Comparison of ENCODE assay signal across 8 cellular contexts in genomic region chr17:14069251-14069981, GRCh38. TPM values are rescaled to one million over a fixed set of nuclear protein-coding genes. Genes with fewer than 3 reads are reported as not detected.
A peak's percentile ranks its signal among the peaks of the same experiment; 100 is the strongest.
DNase-seq lines count a peak whose midpoint lies in the region; ATAC-seq and TF ChIP-seq lines count a peak whose summit lies in the region.

Gene COX10, plus strand, starts transcription at chr17:14069504. Its CDS starts 102 bp downstream, at chr17:14069606.

- peaks cover 5% of the 10 kb centered on the region for H3K36me3 Mint-ChIP-seq in chondrocyte (ENCODE audit: low read depth)

- ATAC-seq in GM19025 (IDR thresholded peaks at IDR 0.05; ENCODE audit: low read depth, unreplicated experiment) (peak; percentile 100), HG03280 (IDR thresholded peaks at IDR 0.05; ENCODE audit: unreplicated experiment) (peak; percentile 99)

- peaks cover 35% of the 10 kb centered on the region for H3K4me1 Mint-ChIP-seq in chondrocyte (ENCODE audit: low read depth)

- H3K9me3 Mint-ChIP-seq in chondrocyte (ENCODE audit: low read depth): peaks cover 3% of the 10 kb centered on the region

- peak within 1 kb of the TSS; percentile 93 for H3K27ac Mint-ChIP-seq in chondrocyte (ENCODE audit: unreplicated experiment)

- H3K4me3 ChIP-seq in AG10803 (ENCODE audit: low read length) (peak within 1 kb of the TSS; percentile 96), kidney epithelial cell (ENCODE audit: low read depth, low read length) (peak within 1 kb of the TSS; percentile 97)

- peak within 1 kb of the TSS; percentile 96 for H3K4me3 Mint-ChIP-seq in chondrocyte (ENCODE audit: unreplicated experiment)

- TF ChIP-seq CTCF in AG10803 (conservative IDR thresholded peaks at IDR 0.05; ENCODE audit: low read length) (no peak), chondrocyte (IDR thresholded peaks at IDR 0.05) (no peak), kidney epithelial cell (IDR thresholded peaks at IDR 0.05; ENCODE audit: insufficient read depth, low read length, poor library complexity, severe bottlenecking) (no peak)

- no peaks in the 10 kb centered on the region for H3K27me3 Mint-ChIP-seq in chondrocyte (ENCODE audit: low read depth)

- peak; percentile 75 for DNase-seq in AG10803 (ENCODE audit: low read depth)
- peak; percentile 42 to 74 for DNase-seq in NCI-H446 (lab: John Stamatoyannopoulos, UW)
- peak; percentile 75 for DNase-seq in activated CD4-positive, alpha-beta T cell treated with anti-CD3 and anti-CD28 coated beads for 1 hour
- DNase-seq in chondrocyte (ENCODE audit: low spot score): peak; percentile 95
- peak; percentile 45 for DNase-seq in kidney epithelial cell (ENCODE audit: low read depth)
- peak; percentile 73 to 80 for DNase-seq in stimulated activated CD4-positive, alpha-beta T cell treated with anti-CD3 and anti-CD28 coated beads, Interleukin-15, amount 100 ng/mL, for 48 hours (ENCODE audit: low read depth in 2 of 2)

- H3K36me3 ChIP-seq in kidney epithelial cell (ENCODE audit: control insufficient read depth, insufficient read depth, low read length): no peaks in the 10 kb centered on the region

- no peaks in the 10 kb centered on the region for H3K27me3 ChIP-seq in kidney epithelial cell (ENCODE audit: control insufficient read depth, insufficient read depth, low read length)

RNA-seq across cellular contexts. Expression of gene COX10, which starts in this region (rescaled TPM):
- total RNA-seq in chondrocyte (12.6 to 14.6 TPM (median 13.3 TPM) in 3 replicates), kidney epithelial cell (22.6 and 31.1 TPM in 2 replicates)

Comparison
In these comparisons a context has a peak if more than half of its experiments do, and no peak if none do; other contexts are left out.
1. Peak in every context shown above with its lines: DNase-seq, ATAC-seq and H3K4me3 ChIP-seq.
2. DNase-seq: peak in every context shown above with its lines; median percentile 95 in chondrocyte; 76 in stimulated activated CD4-positive, alpha-beta T cell treated with anti-CD3 and anti-CD28 coated beads, Interleukin-15, amount 100 ng/mL, for 48 hours; 75 in AG10803; 75 in activated CD4-positive, alpha-beta T cell treated with anti-CD3 and anti-CD28 coated beads for 1 hour; 58 in NCI-H446; 45 in kidney epithelial cell.